1 cellular context compared by ENCODE assay signal in the genomic region with DNA sequence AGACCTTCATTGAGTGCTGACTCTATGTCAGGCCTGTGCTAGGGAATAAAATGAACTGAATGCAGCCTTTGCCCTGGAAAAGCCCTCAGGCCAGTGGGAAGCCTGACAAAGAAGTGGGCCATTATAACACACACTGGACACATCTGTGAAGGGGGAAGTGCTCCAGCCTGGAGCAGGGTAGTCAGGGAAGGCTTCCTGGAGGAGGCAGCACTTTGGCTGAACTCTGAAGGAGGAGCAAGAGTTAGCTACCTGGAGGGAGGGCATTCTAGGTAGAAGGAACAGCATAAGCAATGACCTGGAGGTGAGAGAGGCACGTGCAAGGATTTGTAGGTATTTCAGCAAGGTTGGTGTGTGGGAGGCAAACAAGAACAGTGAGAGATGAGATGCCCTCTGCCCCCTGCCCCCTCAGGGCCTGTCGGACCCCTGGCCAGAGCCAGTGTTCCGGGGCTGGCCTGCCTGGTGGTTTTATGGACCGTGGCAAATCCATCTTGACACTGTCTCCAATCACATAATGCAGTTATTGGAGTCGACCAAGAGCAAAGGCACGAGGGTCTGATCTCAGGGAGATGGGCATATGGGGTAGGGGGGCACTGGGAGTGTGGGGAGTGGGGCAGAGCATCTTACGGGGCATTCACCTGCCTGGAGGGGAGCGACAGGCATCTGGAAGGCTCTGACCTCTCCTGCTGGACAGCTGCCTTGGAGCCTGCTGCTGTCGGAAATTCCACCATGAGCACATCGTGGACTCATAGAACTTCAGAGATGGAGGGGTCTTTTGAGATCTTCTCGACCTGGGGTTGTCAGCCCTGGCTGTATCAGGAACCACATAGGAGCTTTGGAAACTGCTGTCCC.
TF ChIP-seq lines count a peak whose summit lies in the region.

No MANE protein-coding gene starts in this region.

TF ChIP-seq in HepG2, 621 proteins besides CTCF, POLR2A, EP300 and RAD21 (continued from another document):
- TF ChIP-seq, protein P1, sequence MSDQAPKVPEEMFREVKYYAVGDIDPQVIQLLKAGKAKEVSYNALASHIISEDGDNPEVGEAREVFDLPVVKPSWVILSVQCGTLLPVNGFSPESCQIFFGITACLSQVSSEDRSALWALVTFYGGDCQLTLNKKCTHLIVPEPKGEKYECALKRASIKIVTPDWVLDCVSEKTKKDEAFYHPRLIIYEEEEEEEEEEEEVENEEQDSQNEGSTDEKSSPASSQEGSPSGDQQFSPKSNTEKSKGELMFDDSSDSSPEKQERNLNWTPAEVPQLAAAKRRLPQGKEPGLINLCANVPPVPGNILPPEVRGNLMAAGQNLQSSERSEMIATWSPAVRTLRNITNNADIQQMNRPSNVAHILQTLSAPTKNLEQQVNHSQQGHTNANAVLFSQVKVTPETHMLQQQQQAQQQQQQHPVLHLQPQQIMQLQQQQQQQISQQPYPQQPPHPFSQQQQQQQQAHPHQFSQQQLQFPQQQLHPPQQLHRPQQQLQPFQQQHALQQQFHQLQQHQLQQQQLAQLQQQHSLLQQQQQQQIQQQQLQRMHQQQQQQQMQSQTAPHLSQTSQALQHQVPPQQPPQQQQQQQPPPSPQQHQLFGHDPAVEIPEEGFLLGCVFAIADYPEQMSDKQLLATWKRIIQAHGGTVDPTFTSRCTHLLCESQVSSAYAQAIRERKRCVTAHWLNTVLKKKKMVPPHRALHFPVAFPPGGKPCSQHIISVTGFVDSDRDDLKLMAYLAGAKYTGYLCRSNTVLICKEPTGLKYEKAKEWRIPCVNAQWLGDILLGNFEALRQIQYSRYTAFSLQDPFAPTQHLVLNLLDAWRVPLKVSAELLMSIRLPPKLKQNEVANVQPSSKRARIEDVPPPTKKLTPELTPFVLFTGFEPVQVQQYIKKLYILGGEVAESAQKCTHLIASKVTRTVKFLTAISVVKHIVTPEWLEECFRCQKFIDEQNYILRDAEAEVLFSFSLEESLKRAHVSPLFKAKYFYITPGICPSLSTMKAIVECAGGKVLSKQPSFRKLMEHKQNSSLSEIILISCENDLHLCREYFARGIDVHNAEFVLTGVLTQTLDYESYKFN (CRISPR knock-in tag; conservative IDR thresholded peaks at IDR 0.05), result peak; percentile 39; the same call in 1 of the 2 replicates
- TF ChIP-seq NONO (IDR thresholded peaks at IDR 0.05), result no peak
- TF ChIP-seq NONO (CRISPR knock-in tag; conservative IDR thresholded peaks at IDR 0.05), result no peak
- TF ChIP-seq ZNF614 (CRISPR knock-in tag; IDR thresholded peaks at IDR 0.05; ENCODE audit: borderline replicate concordance), result 0 out of 2 replicates have a peak, but pooled peaks have one; percentile 22
- TF ChIP-seq, protein P2, sequence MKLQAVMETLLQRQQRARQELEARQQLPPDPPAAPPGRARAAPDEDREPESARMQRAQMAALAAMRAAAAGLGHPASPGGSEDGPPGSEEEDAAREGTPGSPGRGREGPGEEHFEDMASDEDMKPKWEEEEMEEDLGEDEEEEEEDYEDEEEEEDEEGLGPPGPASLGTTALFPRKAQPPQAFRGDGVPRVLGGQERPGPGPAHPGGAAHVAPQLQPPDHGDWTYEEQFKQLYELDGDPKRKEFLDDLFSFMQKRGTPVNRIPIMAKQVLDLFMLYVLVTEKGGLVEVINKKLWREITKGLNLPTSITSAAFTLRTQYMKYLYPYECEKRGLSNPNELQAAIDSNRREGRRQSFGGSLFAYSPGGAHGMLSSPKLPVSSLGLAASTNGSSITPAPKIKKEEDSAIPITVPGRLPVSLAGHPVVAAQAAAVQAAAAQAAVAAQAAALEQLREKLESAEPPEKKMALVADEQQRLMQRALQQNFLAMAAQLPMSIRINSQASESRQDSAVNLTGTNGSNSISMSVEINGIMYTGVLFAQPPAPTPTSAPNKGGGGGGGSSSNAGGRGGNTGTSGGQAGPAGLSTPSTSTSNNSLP (IDR thresholded peaks at IDR 0.05; ENCODE audit: low read depth, low read length), result peak; percentile 94
- peak; percentile 77; the same call in 1 of the 2 replicates for TF ChIP-seq CHD4 (IDR thresholded peaks at IDR 0.05; ENCODE audit: borderline replicate concordance, low read length)
- no peak for TF ChIP-seq YEATS4 (CRISPR knock-in tag; IDR thresholded peaks at IDR 0.05; ENCODE audit: borderline replicate concordance)
- peak; percentile 63 for TF ChIP-seq ZNF644 (CRISPR knock-in tag; IDR thresholded peaks at IDR 0.05; ENCODE audit: low read depth)
- peak; percentile 56; the same call in 1 of the 2 replicates for TF ChIP-seq BHLHE40 (IDR thresholded peaks at IDR 0.05; ENCODE audit: low read length)
- peak; percentile 9 to 19; a peak in 1 of 4 replicates for TF ChIP-seq NR2F1 (CRISPR knock-in tag; IDR thresholded peaks at IDR 0.05)
- peak; percentile 81 for TF ChIP-seq HDAC1 (CRISPR knock-in tag; IDR thresholded peaks at IDR 0.05)
- TF ChIP-seq TEAD3 (CRISPR knock-in tag; optimal IDR thresholded peaks at IDR 0.05; ENCODE audit: borderline replicate concordance), result peak; percentile 9
- TF ChIP-seq ZMYM3 (CRISPR knock-in tag; IDR thresholded peaks at IDR 0.05), result peak; percentile 98
- TF ChIP-seq, protein P3, sequence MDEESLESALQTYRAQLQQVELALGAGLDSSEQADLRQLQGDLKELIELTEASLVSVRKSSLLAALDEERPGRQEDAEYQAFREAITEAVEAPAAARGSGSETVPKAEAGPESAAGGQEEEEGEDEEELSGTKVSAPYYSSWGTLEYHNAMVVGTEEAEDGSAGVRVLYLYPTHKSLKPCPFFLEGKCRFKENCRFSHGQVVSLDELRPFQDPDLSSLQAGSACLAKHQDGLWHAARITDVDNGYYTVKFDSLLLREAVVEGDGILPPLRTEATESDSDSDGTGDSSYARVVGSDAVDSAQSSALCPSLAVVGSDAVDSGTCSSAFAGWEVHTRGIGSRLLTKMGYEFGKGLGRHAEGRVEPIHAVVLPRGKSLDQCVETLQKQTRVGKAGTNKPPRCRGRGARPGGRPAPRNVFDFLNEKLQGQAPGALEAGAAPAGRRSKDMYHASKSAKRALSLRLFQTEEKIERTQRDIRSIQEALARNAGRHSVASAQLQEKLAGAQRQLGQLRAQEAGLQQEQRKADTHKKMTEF (CRISPR knock-in tag; IDR thresholded peaks at IDR 0.05), result 0 out of 2 replicates have a peak, but pooled peaks have one; percentile 39
- TF ChIP-seq SKI (IDR thresholded peaks at IDR 0.05; ENCODE audit: partially characterized antibody), result peak; percentile 3
- no peak for TF ChIP-seq NR2C2 (CRISPR knock-in tag; IDR thresholded peaks at IDR 0.05; ENCODE audit: borderline replicate concordance)
- peak; percentile 63; the same call in 1 of the 2 replicates for TF ChIP-seq SOX5 (CRISPR knock-in tag; IDR thresholded peaks at IDR 0.05; ENCODE audit: borderline replicate concordance)
- TF ChIP-seq SP4 (CRISPR knock-in tag; IDR thresholded peaks at IDR 0.05), result 0 out of 2 replicates have a peak, but pooled peaks have one; percentile 15
- no peak for TF ChIP-seq EZH2 (conservative IDR thresholded peaks at IDR 0.05; ENCODE audit: low read depth, low read length)
- TF ChIP-seq, protein P4, sequence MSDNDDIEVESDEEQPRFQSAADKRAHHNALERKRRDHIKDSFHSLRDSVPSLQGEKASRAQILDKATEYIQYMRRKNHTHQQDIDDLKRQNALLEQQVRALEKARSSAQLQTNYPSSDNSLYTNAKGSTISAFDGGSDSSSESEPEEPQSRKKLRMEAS (IDR thresholded peaks at IDR 0.05), result peak; percentile 51
- 0 out of 2 replicates have a peak, but pooled peaks have one; percentile 20 for TF ChIP-seq HMG20A (CRISPR knock-in tag; IDR thresholded peaks at IDR 0.05; ENCODE audit: borderline replicate concordance)
- TF ChIP-seq RFX1 (IDR thresholded peaks at IDR 0.05), result no peak
- TF ChIP-seq RXRA (CRISPR knock-in tag; IDR thresholded peaks at IDR 0.05), result peak; percentile 29; the same call in 1 of the 2 replicates
- TF ChIP-seq KDM1A (CRISPR knock-in tag; IDR thresholded peaks at IDR 0.05), result peak; percentile 64; the same call in 1 of the 2 replicates
- TF ChIP-seq, protein P5, sequence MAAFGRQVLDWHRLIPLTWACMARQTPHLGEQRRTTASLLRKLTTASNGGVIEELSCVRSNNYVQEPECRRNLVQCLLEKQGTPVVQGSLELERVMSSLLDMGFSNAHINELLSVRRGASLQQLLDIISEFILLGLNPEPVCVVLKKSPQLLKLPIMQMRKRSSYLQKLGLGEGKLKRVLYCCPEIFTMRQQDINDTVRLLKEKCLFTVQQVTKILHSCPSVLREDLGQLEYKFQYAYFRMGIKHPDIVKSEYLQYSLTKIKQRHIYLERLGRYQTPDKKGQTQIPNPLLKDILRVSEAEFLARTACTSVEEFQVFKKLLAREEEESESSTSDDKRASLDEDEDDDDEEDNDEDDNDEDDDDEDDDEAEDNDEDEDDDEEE (CRISPR knock-in tag; IDR thresholded peaks at IDR 0.05), result 0 out of 2 replicates have a peak, but pooled peaks have one; percentile 42
- TF ChIP-seq ZNF792 (CRISPR knock-in tag; IDR thresholded peaks at IDR 0.05), result no peak
- TF ChIP-seq SOX13 (IDR thresholded peaks at IDR 0.05), result no peak
- TF ChIP-seq SOX13 (CRISPR knock-in tag; conservative IDR thresholded peaks at IDR 0.05 in 1 of 2, IDR thresholded peaks at IDR 0.05 in 1 of 2), result peak in 1 of 2 experiments; percentile 42; a peak in 1 of 4 replicates
- TF ChIP-seq RXRB (CRISPR knock-in tag; IDR thresholded peaks at IDR 0.05; ENCODE audit: borderline replicate concordance), result peak; percentile 82
- 0 out of 2 replicates have a peak, but pooled peaks have one; percentile 39 for TF ChIP-seq JUNB (CRISPR knock-in tag; IDR thresholded peaks at IDR 0.05; ENCODE audit: borderline replicate concordance)
- TF ChIP-seq ZNF790 (CRISPR knock-in tag; IDR thresholded peaks at IDR 0.05; ENCODE audit: borderline replicate concordance), result 0 out of 2 replicates have a peak, but pooled peaks have one; percentile 51
- TF ChIP-seq SMC3 (IDR thresholded peaks at IDR 0.05; ENCODE audit: low read length), result peak; percentile 3; the same call in 1 of the 2 replicates
- TF ChIP-seq, protein P6, sequence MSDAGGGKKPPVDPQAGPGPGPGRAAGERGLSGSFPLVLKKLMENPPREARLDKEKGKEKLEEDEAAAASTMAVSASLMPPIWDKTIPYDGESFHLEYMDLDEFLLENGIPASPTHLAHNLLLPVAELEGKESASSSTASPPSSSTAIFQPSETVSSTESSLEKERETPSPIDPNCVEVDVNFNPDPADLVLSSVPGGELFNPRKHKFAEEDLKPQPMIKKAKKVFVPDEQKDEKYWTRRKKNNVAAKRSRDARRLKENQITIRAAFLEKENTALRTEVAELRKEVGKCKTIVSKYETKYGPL (CRISPR knock-in tag; IDR thresholded peaks at IDR 0.05), result no peak
- TF ChIP-seq, protein P7, sequence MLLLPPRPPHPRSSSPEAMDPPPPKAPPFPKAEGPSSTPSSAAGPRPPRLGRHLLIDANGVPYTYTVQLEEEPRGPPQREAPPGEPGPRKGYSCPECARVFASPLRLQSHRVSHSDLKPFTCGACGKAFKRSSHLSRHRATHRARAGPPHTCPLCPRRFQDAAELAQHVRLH (CRISPR knock-in tag; IDR thresholded peaks at IDR 0.05; ENCODE audit: borderline replicate concordance, low read depth), result 0 out of 2 replicates have a peak, but pooled peaks have one; percentile 73
